16 cellular contexts compared by ENCODE assay signal in genomic region chr3:55297235-55297634, GRCh38.
"Had no signal": no experiment of that assay in that cellular context is flagged by ENCODE, and none has a peak within 500 bp of the region (broad histone marks: within the 10 kb centered on the region; RNA-seq: fewer than 3 reads in every experiment).

No MANE protein-coding gene starts in this region.

- H3K4me3 Mint-ChIP-seq: T-cell had no signal

- ATAC-seq: T-cell had no signal

- H3K27ac Mint-ChIP-seq: T-cell had no signal

- H3K4me2 ChIP-seq: SK-N-SH had no signal

- H3K9ac ChIP-seq: SK-N-SH had no signal

- H3K27me3 Mint-ChIP-seq: T-cell had no signal

- H3K36me3 Mint-ChIP-seq: T-cell had no signal

- H3K9me3 ChIP-seq: SK-N-SH had no signal

- DNase-seq: Karpas-422, KG1, MM.1S, NCI-H1436, NCI-H187, NCI-H2029, NCI-H2081 treated with DMSO at 0.1 percent for 48 hours, NCI-H2171, NCI-H226, NCI-H446, NCI-H510A, NCI-H774, Right ventricle myocardium superior, SK-N-SH, SW 1271, T-cell had no signal

- H3K4me1 Mint-ChIP-seq: T-cell had no signal
